13 cellular contexts compared by ENCODE assay signal in the genomic region with DNA sequence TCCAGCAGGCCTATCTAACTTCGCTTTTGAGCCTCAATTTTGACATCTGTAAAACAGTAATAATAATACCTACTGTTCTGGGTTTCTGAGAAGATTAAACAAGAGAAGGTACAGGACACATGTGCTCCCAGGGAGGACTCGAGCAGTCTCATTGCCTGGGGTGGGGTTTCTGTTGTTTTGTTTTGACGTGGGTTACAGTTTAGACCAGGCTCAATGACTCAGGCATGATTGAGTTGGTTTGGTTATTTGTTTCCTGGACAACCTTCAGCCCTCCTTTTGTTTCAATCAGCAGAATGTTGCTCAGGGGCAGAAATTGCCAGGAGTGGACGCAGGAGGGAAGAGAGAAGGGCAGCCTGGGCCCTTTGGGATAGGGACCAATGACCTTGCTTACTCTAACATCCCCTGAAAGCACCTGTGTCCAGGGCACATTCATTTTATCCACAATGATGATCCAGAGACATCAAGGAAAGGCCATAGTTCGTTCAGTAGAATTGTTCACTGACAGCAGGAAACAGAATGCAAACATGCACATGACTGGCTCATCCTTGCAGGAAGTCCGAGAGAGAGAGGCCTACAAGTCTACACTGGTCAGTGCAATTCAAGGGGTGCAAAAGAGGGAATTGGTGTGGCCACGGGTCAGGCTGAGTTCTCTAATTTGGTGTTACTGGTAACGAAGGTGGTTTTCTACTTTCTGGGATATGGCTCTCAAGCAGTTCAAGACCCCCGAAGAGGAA.
A peak's percentile ranks its signal among the peaks of the same experiment; 100 is the strongest.
DNase-seq lines count a peak whose midpoint lies in the region; ATAC-seq, FAIRE-seq and TF ChIP-seq lines count a peak whose summit lies in the region.
"Had no signal": no experiment of that assay in that cellular context is flagged by ENCODE, and none has a peak within 500 bp of the region (broad histone marks: within the 10 kb centered on the region; RNA-seq: fewer than 3 reads in every experiment).

No MANE protein-coding gene starts in this region.

- H3K27ac ChIP-seq in SJSA1 (peak overlapping the region; percentile 82), small intestine (ENCODE audit: low read depth in 1 of 2, low read length in 1 of 2) (peak overlapping the region; percentile 25 to 42)
- H3K27ac ChIP-seq: BLaER1, thoracic aorta had no signal

- H3K4me1 ChIP-seq in SJSA1 (replicated peaks) (peaks cover 42% of the 10 kb centered on the region), small intestine (ENCODE audit: control insufficient read depth in 2 of 2, insufficient read depth in 1 of 2, low read depth in 1 of 2, low read length in 1 of 2) (peaks cover 7 to 25% of the 10 kb centered on the region in 2 donors)

- peak overlapping the region; percentile 16 to 42 for H3K4me3 Mint-ChIP-seq in activated T-cell treated with anti-CD3 and anti-CD28 coated beads, Interleukin-2, amount 50 U/mL, for 72 hours

- peak; percentile 82 to 96 for ATAC-seq in activated T-cell treated with anti-CD3 and anti-CD28 coated beads, Interleukin-2, amount 50 U/mL, for 72 hours (replicated peaks in 1 of 2)
- no peak for ATAC-seq in GM19395 (IDR thresholded peaks at IDR 0.05; ENCODE audit: unreplicated experiment)

- DNase-seq in activated T-cell treated with anti-CD3 and anti-CD28 coated beads, Interleukin-2, amount 50 U/mL, for 72 hours = peak in 1 of 2 donors; percentile 56
- DNase-seq in activated T-cell treated with anti-CD3 and anti-CD28 coated beads, Interleukin-2, amount 50 U/mL, for 1 hour = no peak
- DNase-seq in SJSA1 (ENCODE audit: low read depth in 1 of 2, low spot score in 2 of 2) = peak; percentile 78
- peak; percentile 74 for DNase-seq in epithelial cell of proximal tubule (ENCODE audit: low read depth)
- peak; percentile 40 for DNase-seq in small intestine
- DNase-seq in NCI-H1417 (lab: John Stamatoyannopoulos, UW) = no peak
- no peak for DNase-seq in AML-193 (lab: John Stamatoyannopoulos, UW)
- DNase-seq: cortex of kidney, NCI-H345 had no signal

- H3K27me3 ChIP-seq in SJSA1 (replicated peaks) (no peaks in the 10 kb centered on the region), small intestine (ENCODE audit: control insufficient read depth in 2 of 2, insufficient read depth in 2 of 2, low read length in 2 of 2) (no peaks in the 10 kb centered on the region)
- H3K27me3 ChIP-seq: BLaER1 had no signal

- H3K36me3 Mint-ChIP-seq in activated T-cell treated with anti-CD3 and anti-CD28 coated beads, Interleukin-2, amount 50 U/mL, for 72 hours (ENCODE audit: insufficient read depth in 2 of 2) = peaks cover 15 to 19% of the 10 kb centered on the region in 2 donors

- WGBS in small intestine, 3 donors = 69 to 72% (median 69%) methylated on average over 9 of the region's 9 CpGs

- FAIRE-seq in small intestine (lab: Jason Lieb, UNC) = no peak

- H3K36me3 ChIP-seq in SJSA1 (peaks cover 4% of the 10 kb centered on the region; the same call in 1 of the 2 replicates), small intestine (ENCODE audit: control insufficient read depth in 2 of 2, insufficient read depth in 2 of 2, low read length in 2 of 2) (no peaks in the 10 kb centered on the region)
- H3K36me3 ChIP-seq: thoracic aorta had no signal

- H3K27me3 Mint-ChIP-seq in activated T-cell treated with anti-CD3 and anti-CD28 coated beads, Interleukin-2, amount 50 U/mL, for 72 hours (ENCODE audit: low read depth) = no peaks in the 10 kb centered on the region

- peaks cover 44% of the 10 kb centered on the region for H3K4me1 Mint-ChIP-seq in activated T-cell treated with anti-CD3 and anti-CD28 coated beads, Interleukin-2, amount 50 U/mL, for 72 hours (ENCODE audit: low read depth)

- peak overlapping the region; percentile 64 for H3K27ac Mint-ChIP-seq in activated T-cell treated with anti-CD3 and anti-CD28 coated beads, Interleukin-2, amount 50 U/mL, for 72 hours

- no peak for TF ChIP-seq CTCF in epithelial cell of proximal tubule (conservative IDR thresholded peaks at IDR 0.05; ENCODE audit: low read depth, low read length)

- H3K9me3 Mint-ChIP-seq in activated T-cell treated with anti-CD3 and anti-CD28 coated beads, Interleukin-2, amount 50 U/mL, for 72 hours = no peaks in the 10 kb centered on the region

- H3K9me3 ChIP-seq in SJSA1 (replicated peaks) = no peaks in the 10 kb centered on the region
- no peaks in the 10 kb centered on the region for H3K9me3 ChIP-seq in small intestine (ENCODE audit: control insufficient read depth, low read depth)
- H3K9me3 ChIP-seq: thoracic aorta had no signal

- no peak overlapping the region for H3K4me3 ChIP-seq in SJSA1
- H3K4me3 ChIP-seq in epithelial cell of proximal tubule (ENCODE audit: low read depth, low read length) = no peak overlapping the region
- H3K4me3 ChIP-seq in small intestine (ENCODE audit: low read depth in 1 of 2, low read length in 2 of 2) = no peak overlapping the region
- H3K4me3 ChIP-seq: BLaER1, skin epidermis, thoracic aorta had no signal

Comparison
In these comparisons a context has a peak if more than half of its experiments do, and no peak if none do; other contexts are left out.
1. DNase-seq: peak in SJSA1 (2 of 2), epithelial cell of proximal tubule (single experiment) and small intestine (single experiment); none in activated T-cell treated with anti-CD3 and anti-CD28 coated beads, Interleukin-2, amount 50 U/mL, for 1 hour (single experiment), NCI-H1417 (0 of 3) and AML-193 (0 of 2).